In the genomic region with DNA sequence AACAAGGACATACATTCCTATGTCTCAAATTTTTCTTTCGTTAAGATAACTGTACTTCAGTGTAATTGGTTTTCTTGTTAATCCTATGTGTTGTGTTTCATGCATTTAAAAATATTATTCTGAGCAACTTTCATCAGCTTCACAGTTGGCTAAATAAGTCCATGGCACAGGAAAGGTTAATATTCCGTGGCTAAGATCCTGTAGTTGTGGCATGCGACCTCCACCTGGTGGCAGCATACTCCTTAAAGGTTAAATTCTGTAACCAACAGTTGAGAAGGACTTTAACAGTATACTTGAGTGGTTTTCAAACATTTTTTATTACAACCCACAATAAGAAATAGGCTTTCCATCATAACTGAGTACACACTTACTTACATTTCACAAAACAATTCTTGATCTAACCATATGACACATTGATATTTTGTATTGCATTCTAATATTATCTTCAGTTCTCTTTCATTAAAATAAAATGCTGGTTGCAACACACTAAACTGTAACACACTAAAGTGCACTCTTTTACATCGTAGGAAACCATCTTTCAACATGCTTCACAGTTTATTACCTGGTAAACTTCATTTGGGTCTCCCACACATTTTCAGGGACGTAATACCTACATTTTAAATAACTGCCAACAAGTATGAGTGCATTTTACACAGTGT, we compare ENCODE assay signal across 8 cellular contexts.
DNase-seq lines count a peak whose midpoint lies in the region; ATAC-seq and TF ChIP-seq lines count a peak whose summit lies in the region.

No MANE protein-coding gene starts in this region.

- H3K27ac ChIP-seq in WERI-Rb-1: no peak overlapping the region

- H3K4me3 Mint-ChIP-seq in neural crest cell: no peak overlapping the region

- H3K4me1 Mint-ChIP-seq in neural crest cell: peaks cover 71% of the 10 kb centered on the region

- no peaks in the 10 kb centered on the region for H3K9me3 ChIP-seq in WERI-Rb-1 (ENCODE audit: severe bottlenecking)

- H3K27ac Mint-ChIP-seq in neural crest cell (ENCODE audit: unreplicated experiment): no peak overlapping the region

- TF ChIP-seq CTCF in WERI-Rb-1 (IDR thresholded peaks at IDR 0.05; ENCODE audit: low read depth, low read length) (peak; percentile 62), neural crest cell (conservative IDR thresholded peaks at IDR 0.05) (peak; percentile 90)

- no peak overlapping the region for H3K4me3 ChIP-seq in WERI-Rb-1 (ENCODE audit: low read depth, low read length)

- ATAC-seq in HG02798 (IDR thresholded peaks at IDR 0.05; ENCODE audit: poor library complexity, unreplicated experiment) (peak; percentile 64), GM21381 (IDR thresholded peaks at IDR 0.05; ENCODE audit: unreplicated experiment) (no peak)

- H3K27me3 ChIP-seq in WERI-Rb-1 (ENCODE audit: insufficient read depth, low read depth, severe bottlenecking): no peaks in the 10 kb centered on the region

- no peaks in the 10 kb centered on the region for H3K9me3 Mint-ChIP-seq in neural crest cell

- no peaks in the 10 kb centered on the region for H3K27me3 Mint-ChIP-seq in neural crest cell (ENCODE audit: low read depth)

- peak; percentile 7 for DNase-seq in NK-92 treated with Interleukin-12 subunit alpha and Interleukin-12 subunit beta, amount 100 ng/mL, for 24 hours (lab: John Stamatoyannopoulos, UW)
- no peak for DNase-seq in NK-92 (lab: John Stamatoyannopoulos, UW; ENCODE audit: unreplicated experiment)
- peak; percentile 77 for DNase-seq in NCI-H2029 (lab: John Stamatoyannopoulos, UW)
- peak; percentile 74 for DNase-seq in WERI-Rb-1
- DNase-seq in fibroblast of gingiva (ENCODE audit: low read depth): peak; percentile 66
- peak; percentile 64 for DNase-seq in neural crest cell (ENCODE audit: low read depth, low spot score)

- H3K36me3 ChIP-seq in WERI-Rb-1: no peaks in the 10 kb centered on the region

- H3K36me3 Mint-ChIP-seq in neural crest cell (ENCODE audit: low read depth): no peaks in the 10 kb centered on the region
